ENCODE assay signal across 1 cellular context in the genomic region with DNA sequence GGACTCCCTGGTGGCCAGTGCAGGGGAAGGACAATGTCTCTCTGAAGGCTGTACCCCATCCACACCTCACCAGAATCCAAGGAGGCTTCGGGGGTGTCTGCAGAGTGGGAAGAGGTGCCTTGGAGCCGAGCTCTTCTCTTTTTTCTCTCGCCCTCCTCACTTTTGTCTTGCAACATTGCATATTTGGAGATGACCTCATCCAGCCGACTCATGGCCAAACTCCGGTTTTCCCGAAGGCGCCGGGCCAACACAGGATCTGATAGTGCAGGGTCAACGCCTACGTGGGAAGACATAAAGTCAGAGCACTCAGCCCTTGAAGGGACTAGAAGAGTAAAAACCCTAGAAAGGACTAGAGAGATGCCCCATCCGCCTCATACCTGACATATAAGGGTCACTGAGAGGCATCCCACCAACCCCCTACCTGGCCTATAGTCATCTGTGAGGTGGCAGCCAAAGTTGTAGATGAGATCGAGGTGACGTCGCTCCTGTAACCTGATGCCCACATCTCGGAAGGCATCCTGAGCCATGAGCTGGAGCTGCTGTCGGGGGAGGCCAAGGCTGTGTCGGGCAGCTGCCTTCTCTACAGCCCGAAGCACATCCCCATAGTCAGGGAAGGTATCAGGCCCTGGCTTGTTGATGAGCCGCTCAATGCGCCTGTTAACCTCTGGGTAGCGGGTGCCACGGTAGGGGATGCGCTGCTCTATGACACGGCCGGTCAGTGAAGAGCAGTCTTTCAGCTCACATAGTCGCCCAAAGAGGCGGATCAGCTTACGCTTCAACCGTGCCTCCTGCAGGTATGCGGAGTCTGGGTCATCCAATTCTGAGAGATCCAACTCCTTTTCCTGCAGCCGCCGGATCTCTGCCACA.
TF ChIP-seq lines count a peak whose summit lies in the region.

No MANE protein-coding gene starts in this region.

TF ChIP-seq in endothelial cell of umbilical vein, 7 proteins besides CTCF, POLR2A, EP300 and RAD21:
- TF ChIP-seq FOS (IDR thresholded peaks at IDR 0.05; ENCODE audit: borderline replicate concordance, insufficient read depth, low read length) (peak; percentile 51), JUN (IDR thresholded peaks at IDR 0.05; ENCODE audit: borderline replicate concordance, insufficient read depth, insufficient read length, low read depth) (peak; percentile 57), POLR2AphosphoS5 (IDR thresholded peaks at IDR 0.05; ENCODE audit: insufficient read depth, low read depth, low read length) (no peak), GATA2 (IDR thresholded peaks at IDR 0.05; ENCODE audit: insufficient read depth, insufficient read length, low read depth, low read length) (peak; percentile 31), MAX (IDR thresholded peaks at IDR 0.05; ENCODE audit: insufficient read depth, insufficient read length) (no peak)
